1 cellular context compared by ENCODE assay signal in genomic region chr12:53505086-53505485, GRCh38.
TF ChIP-seq lines count a peak whose summit lies in the region.

No MANE protein-coding gene starts in this region.

TF ChIP-seq in GM23338, 12 proteins besides CTCF, POLR2A, EP300 and RAD21 (continued from another document):
- TF ChIP-seq REST (IDR thresholded peaks at IDR 0.05; ENCODE audit: unreplicated experiment) = no peak
- TF ChIP-seq STAT1 (IDR thresholded peaks at IDR 0.05; ENCODE audit: unreplicated experiment) = no peak
- no peak for TF ChIP-seq ZNF331 (CRISPR knock-in tag; IDR thresholded peaks at IDR 0.05; ENCODE audit: low read depth)
TF ChIP-seq in GM23338: peak in this region for 0.
